In genomic region chr6:123562264-123562663, GRCh38 we compare ENCODE assay signal across 25 cellular contexts.
"Had no signal": no experiment of that assay in that cellular context is flagged by ENCODE, and none has a peak within 500 bp of the region (broad histone marks: within the 10 kb centered on the region; RNA-seq: fewer than 3 reads in every experiment).

No MANE protein-coding gene starts in this region.

- H3K27me3 Mint-ChIP-seq: naive thymus-derived CD4-positive, alpha-beta T cell; natural killer cell treated with Interleukin-12 subunit alpha and Interleukin-12 subunit beta and Interleukin-15 and Interleukin-18, amount 100 ng/mL, for 72 hours; stimulated activated naive B cell treated with anti-CD40 and anti-IgM and Interleukin-4, amounts not matched to agents 10 μg/mL and 1 μg/mL and 100 μg/mL, for 72 hours had no signal

- H3K36me3 ChIP-seq: left ventricle myocardium inferior, ovary, stomach, thyroid gland, transverse colon, upper lobe of left lung had no signal

- DNase-seq: islet precursor cell; left ventricle myocardium inferior; midbrain; mucosa of descending colon; naive thymus-derived CD4-positive, alpha-beta T cell; ovary; retina; right cardiac atrium; stimulated activated CD4-positive, alpha-beta T cell treated with anti-CD3 and anti-CD28 coated beads, Interleukin-12 subunit alpha, Interleukin-12 subunit beta, amount 100 ng/mL, for 4 hours; stimulated activated CD4-positive, alpha-beta T cell treated with anti-CD3 and anti-CD28 coated beads, Interleukin-15, amount 100 ng/mL, for 24 hours; stimulated activated CD4-positive, alpha-beta T cell treated with anti-CD3 and anti-CD28 coated beads, Interleukin-2, amount 100 ng/mL, for 24 hours; stimulated activated CD4-positive, alpha-beta T cell treated with anti-CD3 and anti-CD28 coated beads, Interleukin-4, amount 100 ng/mL, for 1 hour; stimulated activated naive B cell treated with anti-CD40 and anti-IgM and Interleukin-4, amounts not matched to agents 10 μg/mL and 1 μg/mL and 100 μg/mL, for 72 hours; stimulated activated naive CD8-positive, alpha-beta T cell treated with anti-CD3 and anti-CD28 coated beads, Interleukin-15, Interleukin-2, amounts not matched to agents 100 U/mL and 50 U/mL, for 24 hours; stomach; testis; thyroid gland; transverse colon; upper lobe of left lung had no signal

- H3K9me3 ChIP-seq: left ventricle myocardium inferior, mucosa of descending colon, ovary, stomach, testis, thyroid gland, transverse colon, upper lobe of left lung had no signal

- H3K36me3 Mint-ChIP-seq: naive thymus-derived CD4-positive, alpha-beta T cell; stimulated activated naive B cell treated with anti-CD40 and anti-IgM and Interleukin-4, amounts not matched to agents 10 μg/mL and 1 μg/mL and 100 μg/mL, for 72 hours had no signal

- H3K4me1 Mint-ChIP-seq: naive thymus-derived CD4-positive, alpha-beta T cell; stimulated activated naive B cell treated with anti-CD40 and anti-IgM and Interleukin-4, amounts not matched to agents 10 μg/mL and 1 μg/mL and 100 μg/mL, for 72 hours had no signal

- H3K4me3 Mint-ChIP-seq: naive thymus-derived CD4-positive, alpha-beta T cell; natural killer cell treated with Interleukin-12 subunit alpha and Interleukin-12 subunit beta and Interleukin-15 and Interleukin-18, amount 100 ng/mL, for 72 hours; stimulated activated naive B cell treated with anti-CD40 and anti-IgM and Interleukin-4, amounts not matched to agents 10 μg/mL and 1 μg/mL and 100 μg/mL, for 72 hours had no signal

- H3K4me1 ChIP-seq: stomach, testis, thyroid gland, transverse colon, upper lobe of left lung had no signal

- H3K4me3 ChIP-seq: hepatocyte, left ventricle myocardium inferior, lung, mucosa of descending colon, ovary, skin epidermis, stomach, testis, thyroid gland, transverse colon, upper lobe of left lung had no signal

- H3K27ac Mint-ChIP-seq: naive thymus-derived CD4-positive, alpha-beta T cell; natural killer cell treated with Interleukin-12 subunit alpha and Interleukin-12 subunit beta and Interleukin-15 and Interleukin-18, amount 100 ng/mL, for 72 hours; progenitor cell of endocrine pancreas; stimulated activated naive B cell treated with anti-CD40 and anti-IgM and Interleukin-4, amounts not matched to agents 10 μg/mL and 1 μg/mL and 100 μg/mL, for 72 hours had no signal

- H3K27ac ChIP-seq: hepatocyte, left ventricle myocardium inferior, ovary, skin epidermis, stomach, testis, thyroid gland, transverse colon, upper lobe of left lung had no signal

- H3K27me3 ChIP-seq: hepatocyte, ovary, stomach, testis, thyroid gland, transverse colon, upper lobe of left lung had no signal

- ATAC-seq: mucosa of descending colon; naive thymus-derived CD4-positive, alpha-beta T cell; natural killer cell treated with Interleukin-12 subunit alpha and Interleukin-12 subunit beta and Interleukin-15 and Interleukin-18, amount 100 ng/mL, for 72 hours; right cardiac atrium; sciatic nerve; stimulated activated naive B cell treated with anti-CD40 and anti-IgM and Interleukin-4, amounts not matched to agents 10 μg/mL and 1 μg/mL and 100 μg/mL, for 72 hours; stimulated activated naive CD8-positive, alpha-beta T cell treated with anti-CD3 and anti-CD28 coated beads, Interleukin-15, Interleukin-2, amounts not matched to agents 100 U/mL and 50 U/mL, for 24 hours had no signal
